ENCODE assay signal across 8 cellular contexts in the genomic region with DNA sequence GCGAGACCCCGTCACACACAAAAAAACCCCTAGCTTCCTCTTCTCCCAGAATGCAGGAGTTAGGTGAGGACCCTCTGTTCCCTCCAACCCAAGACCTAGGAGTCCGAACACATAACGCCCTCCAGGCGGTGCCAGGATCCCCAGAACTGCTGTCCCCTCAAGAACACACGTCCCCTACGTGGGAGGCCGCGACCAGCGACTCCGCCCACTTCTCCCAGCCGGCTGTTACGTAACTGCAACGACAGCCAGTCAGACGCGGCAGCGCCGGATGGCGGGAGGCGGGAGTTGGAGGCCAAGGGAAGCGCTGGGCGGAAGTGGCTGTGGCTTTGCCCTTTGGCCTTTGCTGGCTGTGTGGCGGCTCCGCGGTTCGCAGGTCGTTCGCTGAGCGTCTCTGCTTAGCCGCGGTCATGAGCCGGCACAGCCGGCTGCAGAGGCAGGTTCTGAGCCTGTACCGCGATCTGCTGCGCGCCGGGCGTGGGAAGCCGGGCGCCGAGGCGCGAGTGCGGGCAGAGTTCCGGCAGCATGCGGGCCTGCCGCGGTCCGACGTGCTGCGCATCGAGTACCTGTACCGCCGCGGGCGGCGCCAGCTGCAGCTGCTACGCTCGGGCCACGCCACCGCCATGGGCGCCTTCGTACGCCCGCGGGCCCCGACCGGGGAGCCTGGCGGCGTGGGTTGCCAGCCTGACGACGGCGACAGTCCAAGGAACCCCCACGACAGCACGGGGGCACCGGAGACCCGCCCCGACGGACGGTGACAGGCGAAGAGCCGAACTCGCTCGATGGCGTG. TPM values are rescaled to one million over a fixed set of nuclear protein-coding genes. Genes with fewer than 3 reads are reported as not detected.
A peak's percentile ranks its signal among the peaks of the same experiment; 100 is the strongest.
DNase-seq lines count a peak whose midpoint lies in the region; ATAC-seq and TF ChIP-seq lines count a peak whose summit lies in the region.

A gene with protein sequence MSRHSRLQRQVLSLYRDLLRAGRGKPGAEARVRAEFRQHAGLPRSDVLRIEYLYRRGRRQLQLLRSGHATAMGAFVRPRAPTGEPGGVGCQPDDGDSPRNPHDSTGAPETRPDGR (plus strand): TSS at position 321 of the 787 bp plus-strand sequence. CDS start 87 bp downstream, at position 408.

- no peaks in the 10 kb centered on the region for H3K27me3 ChIP-seq in heart right ventricle

- H3K9me3 ChIP-seq in heart right ventricle, result no peaks in the 10 kb centered on the region

- peaks cover 6% of the 10 kb centered on the region for H3K27me3 Mint-ChIP-seq in progenitor cell of endocrine pancreas

- H3K4me1 ChIP-seq in heart right ventricle, result peaks cover 10 to 42% (median 26%) of the 10 kb centered on the region in 9 donors

- H3K4me3 ChIP-seq in GM12875 (ENCODE audit: low read depth, low read length) (peak within 1 kb of the TSS; percentile 95), heart right ventricle (peak within 1 kb of the TSS; percentile 75 to 99 (median 88))

- H3K27ac Mint-ChIP-seq in progenitor cell of endocrine pancreas, result peak within 1 kb of the TSS; percentile 98

- H3K4me1 Mint-ChIP-seq in progenitor cell of endocrine pancreas (ENCODE audit: low read depth), result peaks cover 11% of the 10 kb centered on the region

- H3K36me3 Mint-ChIP-seq in progenitor cell of endocrine pancreas (ENCODE audit: insufficient read depth), result peaks cover 3% of the 10 kb centered on the region

- H3K36me3 ChIP-seq in heart right ventricle, result peaks cover 0 to 30% (median 0%) of the 10 kb centered on the region in 9 donors

- TF ChIP-seq CTCF in GM12875 (IDR thresholded peaks at IDR 0.05; ENCODE audit: borderline replicate concordance, insufficient read depth, low read depth, low read length), result 0 out of 2 replicates have a peak, but pooled peaks have one; percentile 13
- TF ChIP-seq CTCF in heart right ventricle (IDR thresholded peaks at IDR 0.05), result peak in 3 of 9 donors; percentile 16 to 21 (median 18)
- no peak for TF ChIP-seq CTCF in progenitor cell of endocrine pancreas (IDR thresholded peaks at IDR 0.05; ENCODE audit: unreplicated experiment)

- DNase-seq in NCI-H1436 treated with DMSO at 0.1 percent for 48 hours (lab: John Stamatoyannopoulos, UW) (peak; percentile 62), amniotic epithelial cell (ENCODE audit: low read depth) (peak; percentile 89), heart right ventricle (peak; percentile 97 to 98), progenitor cell of endocrine pancreas (ENCODE audit: low spot score, unreplicated experiment) (peak; percentile 85), ureter (ENCODE audit: low spot score) (peak; percentile 97)

- ATAC-seq in HG02798 (IDR thresholded peaks at IDR 0.05; ENCODE audit: poor library complexity, unreplicated experiment) (peak; percentile 86), heart right ventricle (peak; percentile 95 to 97 (median 97))

- H3K9me3 Mint-ChIP-seq in progenitor cell of endocrine pancreas (ENCODE audit: low read depth), result no peaks in the 10 kb centered on the region

- intact Hi-C loops in T-helper 1 cell treated with Interleukin-12 subunit alpha and Interleukin-12 subunit beta and Interleukin-4 antibody, amounts not matched to agents 30 ng/mL and 1 ng/mL, for 36 hours (cut with micrococcal nuclease), result loop anchor here (1.0 to 10.0 kb wide), 9 partner anchors 19 to 450 kb away; a partner anchor contains a TSS
- intact Hi-C loops in heart right ventricle (cut with DNase I), result loop anchor here in 3 of 10 donors (1.0 to 10.0 kb wide), 3 partner anchors 19 to 120 kb away; a partner anchor contains a TSS

- peak within 1 kb of the TSS; percentile 79 for H3K4me3 Mint-ChIP-seq in progenitor cell of endocrine pancreas (ENCODE audit: low read depth)

- WGBS in heart right ventricle, 2 donors, result 0% methylated on average over 86 of the region's 86 CpGs

- peak within 1 kb of the TSS in 9 of 10 donors; percentile 78 to 95 (median 88) for H3K27ac ChIP-seq in heart right ventricle

RNA-seq across cellular contexts. Expression of the gene that starts here (rescaled TPM):
- total RNA-seq in T-helper 1 cell treated with Interleukin-12 subunit alpha and Interleukin-12 subunit beta and Interleukin-4 antibody, amounts not matched to agents 30 ng/mL and 1 ng/mL, for 36 hours, result 16.8 and 17.4 TPM in 2 replicates
- total RNA-seq in heart right ventricle (10 to 100 TPM in 5 of 10 donors, 1 to 10 TPM in 5; 7.3 to 13.4 (median 10.2) TPM), progenitor cell of endocrine pancreas (13.3 and 14.4 TPM in 2 replicates), ureter (13.8 TPM)
- 10 to 100 TPM in 1 of 2 donors, 1 to 10 TPM in 1; 7.7 to 26.6 TPM for polyA plus RNA-seq in heart right ventricle

Comparison
In these comparisons a context has a peak if more than half of its experiments do, and no peak if none do; other contexts are left out.
1. Peak in every context shown above with its lines: DNase-seq, ATAC-seq, H3K4me3 ChIP-seq and H3K27ac ChIP-seq.